In genomic region chr2:150483532-150483931, GRCh38 we compare ENCODE assay signal across 16 cellular contexts. TPM values are rescaled to one million over a fixed set of nuclear protein-coding genes. Genes with fewer than 3 reads are reported as not detected.
DNase-seq lines count a peak whose midpoint lies in the region; ATAC-seq, FAIRE-seq and TF ChIP-seq lines count a peak whose summit lies in the region.
"Had no signal": no experiment of that assay in that cellular context is flagged by ENCODE, and none has a peak within 500 bp of the region (broad histone marks: within the 10 kb centered on the region; RNA-seq: fewer than 3 reads in every experiment).

No MANE protein-coding gene starts in this region.

- CTCF ChIA-PET in A549 (lab: Yijun Ruan, JAX) = interaction anchor here (0.7 kb wide), 1 partner anchor 127 kb away, joined by 3 read pairs; no protein-coding TSS in a partner anchor

- TF ChIP-seq POLR2A in A549 (IDR thresholded peaks at IDR 0.05; ENCODE audit: low read length) = no peak

- H3K4me3 Mint-ChIP-seq in nephron progenitor cell = peak overlapping the region; percentile 18
- no peak overlapping the region for H3K4me3 Mint-ChIP-seq in effector memory CD8-positive, alpha-beta T cell
- no peak overlapping the region for H3K4me3 Mint-ChIP-seq in activated CD4-positive, alpha-beta T cell treated with anti-CD3 and anti-CD28 coated beads, Interleukin-2, amount 10 ng/mL, durations not matched to agents 24 days and 14 days
- H3K4me3 Mint-ChIP-seq: dendritic cell treated with granulocyte-macrophage colony-stimulating factor and Interleukin-4, amounts not matched to agents 40 ng/mL and 50 ng/mL, for 4 days had no signal

- H3K9ac ChIP-seq in HUES64 (ENCODE audit: low read depth, low read length) = no peak overlapping the region

- peak overlapping the region; percentile 97 for H3K4me2 ChIP-seq in A549

- no peak for ATAC-seq in A549
- ATAC-seq in effector memory CD8-positive, alpha-beta T cell (replicated peaks) = no peak
- ATAC-seq: left lung had no signal

- no peaks in the 10 kb centered on the region; the same call in 1 of the 2 replicates for H3K27me3 ChIP-seq in HUES64 (ENCODE audit: insufficient read depth, low read length)
- H3K27me3 ChIP-seq: tibial artery had no signal

- no peak for TF ChIP-seq RAD21 in A549 (conservative IDR thresholded peaks at IDR 0.05 in 1 of 2, IDR thresholded peaks at IDR 0.05 in 1 of 2)

- WGBS in A549 (ENCODE audit: missing lambda C conversion rate) = 71% methylated on average over 1 of the region's 1 CpG
- 89% methylated on average over 1 of the region's 1 CpG for WGBS in HUES64

- POLR2A ChIA-PET in A549 (lab: Yijun Ruan, JAX) = no interaction called here

- TF ChIP-seq EP300 in A549 (IDR thresholded peaks at IDR 0.05) = no peak

- H3K27ac ChIP-seq in A549 (peak overlapping the region in 1 of 2 experiments; percentile 5; a peak in 1 of 6 replicates), HUES64 (ENCODE audit: low read depth, low read length) (no peak overlapping the region)
- H3K27ac ChIP-seq: left lung had no signal

- H3K9me3 ChIP-seq in A549 = no peaks in the 10 kb centered on the region
- no peaks in the 10 kb centered on the region for H3K9me3 ChIP-seq in HUES64 (ENCODE audit: insufficient read depth, low read depth, low read length)
- H3K9me3 ChIP-seq: left lung, tibial artery had no signal

- peaks cover 43% of the 10 kb centered on the region for H3K36me3 ChIP-seq in HUES64 (ENCODE audit: insufficient read depth, low read length)
- H3K36me3 ChIP-seq: left lung, tibial artery had no signal

- no peak overlapping the region for H3K27ac Mint-ChIP-seq in nephron progenitor cell
- H3K27ac Mint-ChIP-seq in effector memory CD8-positive, alpha-beta T cell = no peak overlapping the region
- no peak overlapping the region for H3K27ac Mint-ChIP-seq in activated CD4-positive, alpha-beta T cell treated with anti-CD3 and anti-CD28 coated beads, Interleukin-2, amount 10 ng/mL, durations not matched to agents 24 days and 14 days
- H3K27ac Mint-ChIP-seq: dendritic cell treated with granulocyte-macrophage colony-stimulating factor and Interleukin-4, amounts not matched to agents 40 ng/mL and 50 ng/mL, for 4 days had no signal

- no peaks in the 10 kb centered on the region for H3K27me3 Mint-ChIP-seq in nephron progenitor cell (ENCODE audit: low read depth, poor library complexity)
- H3K27me3 Mint-ChIP-seq in effector memory CD8-positive, alpha-beta T cell = peaks cover 26 to 43% of the 10 kb centered on the region in 2 donors
- H3K27me3 Mint-ChIP-seq in activated CD4-positive, alpha-beta T cell treated with anti-CD3 and anti-CD28 coated beads, Interleukin-2, amount 10 ng/mL, durations not matched to agents 24 days and 14 days = peaks cover 48% of the 10 kb centered on the region

- DNase-seq in A549 (ENCODE audit: low read depth in 1 of 2, low spot score in 1 of 2) = no peak
- peak; percentile 2 for DNase-seq in epithelial cell of esophagus (ENCODE audit: low read depth)
- no peak for DNase-seq in nephron progenitor cell
- DNase-seq in effector memory CD8-positive, alpha-beta T cell = no peak
- no peak for DNase-seq in AML-193 (lab: John Stamatoyannopoulos, UW)
- no peak for DNase-seq in activated CD4-positive, alpha-beta T cell treated with anti-CD3 and anti-CD28 coated beads, Interleukin-2, amount 10 ng/mL, durations not matched to agents 24 days and 14 days
- DNase-seq in activated T-cell treated with anti-CD3 and anti-CD28 coated beads, Interleukin-2, amount 50 U/mL, for 1 hour = no peak
- DNase-seq: left lung; NCI-H2107; stimulated activated CD4-positive, alpha-beta T cell treated with anti-CD3 and anti-CD28 coated beads, Interleukin-15, amount 100 ng/mL, for 24 hours; tibial artery had no signal

- no peaks in the 10 kb centered on the region for H3K9me3 Mint-ChIP-seq in nephron progenitor cell
- H3K9me3 Mint-ChIP-seq in effector memory CD8-positive, alpha-beta T cell = peaks cover 0 to 7% of the 10 kb centered on the region in 2 donors
- H3K9me3 Mint-ChIP-seq in activated CD4-positive, alpha-beta T cell treated with anti-CD3 and anti-CD28 coated beads, Interleukin-2, amount 10 ng/mL, durations not matched to agents 24 days and 14 days = no peaks in the 10 kb centered on the region
- H3K9me3 Mint-ChIP-seq: dendritic cell treated with granulocyte-macrophage colony-stimulating factor and Interleukin-4, amounts not matched to agents 40 ng/mL and 50 ng/mL, for 4 days had no signal

- peaks cover 40% of the 10 kb centered on the region for H3K4me1 Mint-ChIP-seq in nephron progenitor cell
- H3K4me1 Mint-ChIP-seq in effector memory CD8-positive, alpha-beta T cell (ENCODE audit: low read depth in 2 of 2) = peaks cover 9 to 13% of the 10 kb centered on the region in 2 donors
- H3K4me1 Mint-ChIP-seq in activated CD4-positive, alpha-beta T cell treated with anti-CD3 and anti-CD28 coated beads, Interleukin-2, amount 10 ng/mL, durations not matched to agents 24 days and 14 days = peaks cover 11% of the 10 kb centered on the region

- intact Hi-C loops in activated CD4-positive, alpha-beta T cell treated with anti-CD3 and anti-CD28 coated beads, Interleukin-2, amount 10 ng/mL, durations not matched to agents 24 days and 14 days (cut with micrococcal nuclease) = no loop called here

- peak overlapping the region; percentile 84 for H3K4me3 ChIP-seq in A549
- 0 out of 2 replicates have a peak overlapping the region, but pooled peaks have one; percentile 94 for H3K4me3 ChIP-seq in HUES64 (ENCODE audit: low read length)
- peak overlapping the region; percentile 96 for H3K4me3 ChIP-seq in epithelial cell of esophagus (ENCODE audit: low read length)

- FAIRE-seq in A549 (lab: Jason Lieb, UNC) = no peak
- FAIRE-seq: GM12892, GM19239, H1 had no signal

- peaks cover 17% of the 10 kb centered on the region for H3K36me3 Mint-ChIP-seq in nephron progenitor cell (ENCODE audit: low read depth)
- no peaks in the 10 kb centered on the region for H3K36me3 Mint-ChIP-seq in effector memory CD8-positive, alpha-beta T cell (ENCODE audit: insufficient read depth)
- H3K36me3 Mint-ChIP-seq in activated CD4-positive, alpha-beta T cell treated with anti-CD3 and anti-CD28 coated beads, Interleukin-2, amount 10 ng/mL, durations not matched to agents 24 days and 14 days (ENCODE audit: low read depth) = no peaks in the 10 kb centered on the region

- H3K4me1 ChIP-seq in A549 (peaks cover 61% of the 10 kb centered on the region), HUES64 (ENCODE audit: insufficient read depth, low read length) (peaks cover 54% of the 10 kb centered on the region)

- TF ChIP-seq CTCF in A549 (IDR thresholded peaks at IDR 0.05) (no peak), epithelial cell of esophagus (IDR thresholded peaks at IDR 0.05; ENCODE audit: insufficient read depth, low read depth, low read length, missing control alignments) (no peak), nephron progenitor cell (IDR thresholded peaks at IDR 0.05) (no peak)

TF ChIP-seq in A549, 52 proteins besides CTCF, POLR2A, EP300 and RAD21 (continues in another document):
- TF ChIP-seq HDAC2 (IDR thresholded peaks at IDR 0.05) (no peak), RARB (CRISPR knock-in tag; IDR thresholded peaks at IDR 0.05) (no peak), NR3C1 (IDR thresholded peaks at IDR 0.05) (no peak), EHF (CRISPR knock-in tag; IDR thresholded peaks at IDR 0.05) (no peak), NFE2L2 (conservative IDR thresholded peaks at IDR 0.05; ENCODE audit: low read length) (no peak), HOXB13 (CRISPR knock-in tag; IDR thresholded peaks at IDR 0.05; ENCODE audit: low read depth) (no peak), ELK1 (IDR thresholded peaks at IDR 0.05; ENCODE audit: low read depth, low read length) (no peak), KDM5A (IDR thresholded peaks at IDR 0.05) (no peak), RFX5 (IDR thresholded peaks at IDR 0.05) (no peak), ESRRA (IDR thresholded peaks at IDR 0.05; ENCODE audit: borderline replicate concordance, low read length) (no peak), BHLHE40 (IDR thresholded peaks at IDR 0.05; ENCODE audit: low read depth, low read length) (no peak), SREBF2 (IDR thresholded peaks at IDR 0.05) (no peak), ZFP36 (IDR thresholded peaks at IDR 0.05; ENCODE audit: borderline replicate concordance, partially characterized antibody) (no peak), ZNF302 (CRISPR knock-in tag; IDR thresholded peaks at IDR 0.05) (no peak), PHF8 (IDR thresholded peaks at IDR 0.05; ENCODE audit: borderline replicate concordance, low read depth) (no peak), KDM1A (IDR thresholded peaks at IDR 0.05; ENCODE audit: low read depth) (no peak), NPAS2 (CRISPR knock-in tag; IDR thresholded peaks at IDR 0.05; ENCODE audit: borderline replicate concordance) (no peak)

RNA-seq across cellular contexts. Expression of gene RND3, which starts 3.9 kb away (rescaled TPM):
- polyA plus RNA-seq in A549 (2011; rRNA removed) (127 and 137 TPM in 2 replicates), A549 (2017; fragmentation: RNase III; extraction: RNeasy Plus Mini Kit Qiagen cat#74134 plus additional on column Dnase treatment) (56.8 to 62.0 TPM (median 61.7 TPM) in 3 replicates)
- polyA plus RNA-seq in A549 (2012; cell fraction: cytosol; rRNA removed) = 33.7 and 35.9 TPM in 2 replicates
- polyA plus RNA-seq in A549 (2012; cell fraction: nucleus; rRNA removed) = 21.6 and 24.5 TPM in 2 replicates
- polyA minus RNA-seq in A549 (2011; rRNA and poly(A)+ RNA removed) = 137 and 144 TPM in 2 replicates
- polyA plus RNA-seq in HUES64 (2013, experiment 1 of 2) = 26.2 TPM
- 33.6 TPM for polyA plus RNA-seq in HUES64 (2013, experiment 2 of 2)
- total RNA-seq in activated CD4-positive, alpha-beta T cell treated with anti-CD3 and anti-CD28 coated beads, Interleukin-2, amount 10 ng/mL, durations not matched to agents 24 days and 14 days = not detected in 2 replicates
